ENCODE assay signal across 8 cellular contexts in genomic region chr17:8189711-8190477, GRCh38. TPM values are rescaled to one million over a fixed set of nuclear protein-coding genes. Genes with fewer than 3 reads are reported as not detected.
DNase-seq lines count a peak whose midpoint lies in the region; ATAC-seq and TF ChIP-seq lines count a peak whose summit lies in the region.

Gene BORCS6 (minus strand): TSS chr17:8190180. CDS start chr17:8190140, 40 bp downstream.

- no peaks in the 10 kb centered on the region for H3K27me3 Mint-ChIP-seq in activated CD4-positive, alpha-beta T cell treated with anti-CD3 and anti-CD28 coated beads, Interleukin-2, amount 10 ng/mL, durations not matched to agents 24 days and 14 days

- intact Hi-C loops in activated CD4-positive, alpha-beta T cell treated with anti-CD3 and anti-CD28 coated beads, Interleukin-2, amount 10 ng/mL, durations not matched to agents 24 days and 14 days (cut with micrococcal nuclease) = loop anchor here (10.0 kb wide), 1 partner anchor 345 kb away; no protein-coding TSS in a partner anchor
- intact Hi-C loops in left lung (cut with DNase I) = loop anchor here (5.0 to 10.0 kb wide), 2 partner anchors 32 to 65 kb away; partner anchors contain the start of gene HES7 (in 1 of the 2)

- H3K4me1 Mint-ChIP-seq in activated CD4-positive, alpha-beta T cell treated with anti-CD3 and anti-CD28 coated beads, Interleukin-2, amount 10 ng/mL, durations not matched to agents 24 days and 14 days = peaks cover 12% of the 10 kb centered on the region

- H3K36me3 Mint-ChIP-seq in activated CD4-positive, alpha-beta T cell treated with anti-CD3 and anti-CD28 coated beads, Interleukin-2, amount 10 ng/mL, durations not matched to agents 24 days and 14 days (ENCODE audit: low read depth) = no peaks in the 10 kb centered on the region

- peak within 1 kb of the TSS; percentile 97 for H3K27ac ChIP-seq in left lung

- ATAC-seq in HG03469 (IDR thresholded peaks at IDR 0.05; ENCODE audit: unreplicated experiment) (peak; percentile 35), left lung (peak; percentile 75)

- H3K4me3 Mint-ChIP-seq in activated CD4-positive, alpha-beta T cell treated with anti-CD3 and anti-CD28 coated beads, Interleukin-2, amount 10 ng/mL, durations not matched to agents 24 days and 14 days = no peak within 1 kb of the TSS

- H3K36me3 ChIP-seq in BJ (ENCODE audit: control insufficient read depth, insufficient read depth, low read length) = no peaks in the 10 kb centered on the region
- no peaks in the 10 kb centered on the region for H3K36me3 ChIP-seq in left lung

- H3K4me3 ChIP-seq in BJ (ENCODE audit: low read depth, low read length) (peak within 1 kb of the TSS; percentile 78), left lung (peak within 1 kb of the TSS; percentile 83 to 84)

- peak within 1 kb of the TSS; percentile 92 for H3K27ac Mint-ChIP-seq in activated CD4-positive, alpha-beta T cell treated with anti-CD3 and anti-CD28 coated beads, Interleukin-2, amount 10 ng/mL, durations not matched to agents 24 days and 14 days

- no peaks in the 10 kb centered on the region for H3K9me3 Mint-ChIP-seq in activated CD4-positive, alpha-beta T cell treated with anti-CD3 and anti-CD28 coated beads, Interleukin-2, amount 10 ng/mL, durations not matched to agents 24 days and 14 days

- H3K27me3 ChIP-seq in BJ (ENCODE audit: control insufficient read depth, insufficient read depth, low read length) = no peaks in the 10 kb centered on the region
- H3K27me3 ChIP-seq in left lung = no peaks in the 10 kb centered on the region

- CTCF ChIA-PET in BJ (lab: Yijun Ruan, JAX) = interaction anchor here (0.9 to 1.7 kb wide), 4 partner anchors 32 to 96 kb away, joined by 3 to 6 read pairs (median 4); no protein-coding TSS in a partner anchor

- peaks cover 14 to 65% of the 10 kb centered on the region in 2 donors for H3K4me1 ChIP-seq in left lung

- TF ChIP-seq CTCF in BJ (IDR thresholded peaks at IDR 0.05; ENCODE audit: insufficient read depth, low read depth, low read length) (peak; percentile 34), left lung (IDR thresholded peaks at IDR 0.05) (peak in 1 of 2 donors; percentile 5)

- no peaks in the 10 kb centered on the region for H3K9me3 ChIP-seq in left lung

- POLR2A ChIA-PET in BJ (lab: Charles Lee) = interaction anchor here (0.6 to 1.6 kb wide), 3 partner anchors 17 to 136 kb away, joined by 4 to 8 read pairs (median 5); partner anchors contain the start of gene AURKB

- peak; percentile 94 for DNase-seq in BJ (ENCODE audit: low read depth)
- DNase-seq in GM19240 (ENCODE audit: insufficient read length, low spot score) = peak; percentile 51
- DNase-seq in NCI-H526 treated with DMSO at 0.1 percent for 48 hours (lab: John Stamatoyannopoulos, UW) = peak; percentile 92
- DNase-seq in activated CD4-positive, alpha-beta T cell treated with anti-CD3 and anti-CD28 coated beads, Interleukin-2, amount 10 ng/mL, durations not matched to agents 24 days and 14 days = peak; percentile 98
- DNase-seq in dedifferentiated amniotic fluid mesenchymal stem cell (ENCODE audit: extremely low spot score) = peak; percentile 96
- DNase-seq in left lung = peak; percentile 98 to 99
- DNase-seq in stimulated activated CD4-positive, alpha-beta T cell treated with anti-CD3 and anti-CD28 coated beads, Interleukin-2, amount 100 ng/mL, for 48 hours = peak; percentile 84 to 89

RNA-seq across cellular contexts. Expression of gene BORCS6, which starts in this region (rescaled TPM):
- polyA plus RNA-seq in BJ (2011; rRNA removed) = 3.0 and 4.5 TPM in 2 replicates
- polyA minus RNA-seq in BJ (2011; rRNA and poly(A)+ RNA removed) = 2.8 and 3.4 TPM in 2 replicates
- 4.7 and 5.7 TPM in 2 replicates for total RNA-seq in activated CD4-positive, alpha-beta T cell treated with anti-CD3 and anti-CD28 coated beads, Interleukin-2, amount 10 ng/mL, durations not matched to agents 24 days and 14 days
- total RNA-seq in left lung = 10 to 100 TPM in 1 of 2 donors, 1 to 10 TPM in 1; 8.8 to 10.6 TPM

Comparison
In these comparisons a context has a peak if more than half of its experiments do, and no peak if none do; other contexts are left out.
1. Peak in every context shown above with its lines: DNase-seq, ATAC-seq, H3K4me3 ChIP-seq and H3K27ac ChIP-seq.